In the genomic region with DNA sequence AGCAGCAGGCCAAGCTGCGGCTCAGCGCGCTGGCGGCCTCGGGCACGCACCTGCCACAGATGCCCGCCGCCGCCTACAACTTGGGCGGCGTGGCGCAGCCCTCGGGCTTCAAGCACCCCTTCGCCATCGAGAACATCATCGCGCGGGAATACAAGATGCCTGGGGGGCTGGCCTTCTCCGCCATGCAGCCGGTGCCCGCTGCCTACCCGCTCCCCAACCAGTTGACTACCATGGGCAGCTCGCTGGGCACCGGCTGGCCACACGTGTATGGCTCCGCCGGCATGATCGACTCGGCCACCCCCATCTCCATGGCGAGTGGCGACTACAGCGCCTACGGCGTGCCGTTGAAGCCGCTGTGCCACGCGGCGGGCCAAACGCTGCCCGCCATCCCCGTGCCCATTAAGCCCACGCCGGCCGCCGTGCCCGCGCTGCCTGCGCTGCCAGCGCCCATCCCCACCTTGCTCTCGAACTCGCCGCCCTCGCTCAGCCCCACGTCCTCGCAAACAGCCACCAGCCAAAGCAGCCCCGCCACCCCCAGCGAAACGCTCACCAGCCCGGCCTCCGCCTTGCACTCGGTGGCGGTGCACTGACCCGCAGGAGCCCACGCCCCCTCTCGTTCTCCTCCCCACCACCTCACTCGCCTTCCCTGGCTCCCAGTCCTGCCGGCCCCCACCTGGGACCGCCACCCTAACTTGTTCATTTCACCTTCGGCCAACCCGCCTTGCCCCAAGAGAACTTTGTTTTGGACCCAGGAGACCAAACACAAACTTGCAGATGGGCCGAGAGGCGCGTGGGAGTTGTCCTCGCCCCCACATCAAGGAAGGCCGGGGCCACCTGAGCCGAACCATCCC, we compare ENCODE assay signal across 8 cellular contexts. TPM values are rescaled to one million over a fixed set of nuclear protein-coding genes. Genes with fewer than 3 reads are reported as not detected.
A peak's percentile ranks its signal among the peaks of the same experiment; 100 is the strongest.
DNase-seq lines count a peak whose midpoint lies in the region; ATAC-seq, FAIRE-seq and TF ChIP-seq lines count a peak whose summit lies in the region.

No MANE protein-coding gene starts in this region.

- WGBS in small intestine, 3 donors: 1 to 3% (median 2%) methylated on average over 76 to 77 of the region's 77 CpGs
- WGBS in aorta, 2 donors: 0 to 3% methylated on average over 62 to 77 of the region's 77 CpGs

- no peaks in the 10 kb centered on the region for H3K36me3 ChIP-seq in small intestine (ENCODE audit: control insufficient read depth in 2 of 2, insufficient read depth in 2 of 2, low read length in 2 of 2)
- H3K36me3 ChIP-seq in aorta (ENCODE audit: control insufficient read depth in 1 of 2, insufficient read depth in 2 of 2, low read length in 1 of 2): no peaks in the 10 kb centered on the region

- intact Hi-C loops in aorta (cut with DNase I): no loop called here

- ATAC-seq in SK-N-SH treated with all-trans-retinoic acid at 6 μM for 48 hours (peak; percentile 15; the same call in 1 of the 3 replicates), foreskin keratinocyte (peak; percentile 12), aorta (ENCODE audit: low FRiP score) (no peak), HG02852 (IDR thresholded peaks at IDR 0.05; ENCODE audit: unreplicated experiment) (no peak)

- H3K4me1 ChIP-seq in foreskin keratinocyte (no peaks in the 10 kb centered on the region), small intestine (ENCODE audit: control insufficient read depth in 2 of 2, insufficient read depth in 1 of 2, low read depth in 1 of 2, low read length in 1 of 2) (peaks cover 0 to 10% of the 10 kb centered on the region in 2 donors), aorta (ENCODE audit: control insufficient read depth in 1 of 2, insufficient read depth in 2 of 2, low read length in 2 of 2) (no peaks in the 10 kb centered on the region)

- no peak for FAIRE-seq in small intestine (lab: Jason Lieb, UNC)

- no peak for TF ChIP-seq CTCF in foreskin keratinocyte (conservative IDR thresholded peaks at IDR 0.05)

- H3K27me3 ChIP-seq in foreskin keratinocyte (peaks cover 100% of the 10 kb centered on the region), small intestine (ENCODE audit: control insufficient read depth in 2 of 2, insufficient read depth in 2 of 2, low read length in 2 of 2) (peaks cover 14 to 54% of the 10 kb centered on the region in 2 donors), aorta (ENCODE audit: control insufficient read depth in 1 of 2, insufficient read depth in 2 of 2, low read length in 1 of 2) (peaks cover 0 to 2% of the 10 kb centered on the region in 2 donors)

- H3K9me3 ChIP-seq in small intestine (ENCODE audit: control insufficient read depth, low read depth) (no peaks in the 10 kb centered on the region), aorta (ENCODE audit: control insufficient read depth, low read length) (no peaks in the 10 kb centered on the region)

- DNase-seq in NCI-H146 (lab: John Stamatoyannopoulos, UW) (peak; percentile 24), NCI-H146 treated with DMSO at 0.1 percent for 48 hours (lab: John Stamatoyannopoulos, UW; ENCODE audit: unreplicated experiment) (no peak), foreskin keratinocyte (no peak), small intestine (no peak), aorta (no peak), hypothalamus (lab: John Stamatoyannopoulos, UW) (no peak)

- H3K27ac ChIP-seq in foreskin keratinocyte (no peak overlapping the region), small intestine (ENCODE audit: low read depth in 1 of 2, low read length in 1 of 2) (no peak overlapping the region), aorta (ENCODE audit: low read depth in 1 of 2, low read length in 2 of 2) (no peak overlapping the region)

- H3K4me3 ChIP-seq in small intestine (ENCODE audit: low read depth in 1 of 2, low read length in 2 of 2) (peak overlapping the region; percentile 19 to 75), aorta (ENCODE audit: low read length in 2 of 2) (peak overlapping the region in 1 of 2 donors; percentile 2)

TF ChIP-seq in SK-N-SH treated with all-trans-retinoic acid at 6 μM for 48 hours, 23 proteins besides CTCF, POLR2A, EP300 and RAD21:
- TF ChIP-seq ZFP30 (CRISPR knock-in tag; IDR thresholded peaks at IDR 0.05) (no peak), ARNTL (CRISPR knock-in tag; IDR thresholded peaks at IDR 0.05; ENCODE audit: borderline replicate concordance, low read depth) (no peak), RARB (CRISPR knock-in tag; IDR thresholded peaks at IDR 0.05) (no peak)
- TF ChIP-seq, protein P1, sequence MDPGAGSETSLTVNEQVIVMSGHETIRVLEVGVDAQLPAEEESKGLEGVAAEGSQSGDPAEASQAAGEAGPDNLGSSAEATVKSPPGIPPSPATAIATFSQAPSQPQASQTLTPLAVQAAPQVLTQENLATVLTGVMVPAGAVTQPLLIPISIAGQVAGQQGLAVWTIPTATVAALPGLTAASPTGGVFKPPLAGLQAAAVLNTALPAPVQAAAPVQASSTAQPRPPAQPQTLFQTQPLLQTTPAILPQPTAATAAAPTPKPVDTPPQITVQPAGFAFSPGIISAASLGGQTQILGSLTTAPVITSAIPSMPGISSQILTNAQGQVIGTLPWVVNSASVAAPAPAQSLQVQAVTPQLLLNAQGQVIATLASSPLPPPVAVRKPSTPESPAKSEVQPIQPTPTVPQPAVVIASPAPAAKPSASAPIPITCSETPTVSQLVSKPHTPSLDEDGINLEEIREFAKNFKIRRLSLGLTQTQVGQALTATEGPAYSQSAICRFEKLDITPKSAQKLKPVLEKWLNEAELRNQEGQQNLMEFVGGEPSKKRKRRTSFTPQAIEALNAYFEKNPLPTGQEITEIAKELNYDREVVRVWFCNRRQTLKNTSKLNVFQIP (CRISPR knock-in tag; IDR thresholded peaks at IDR 0.05; ENCODE audit: borderline replicate concordance, low read depth): no peak
- TF ChIP-seq, protein P2, sequence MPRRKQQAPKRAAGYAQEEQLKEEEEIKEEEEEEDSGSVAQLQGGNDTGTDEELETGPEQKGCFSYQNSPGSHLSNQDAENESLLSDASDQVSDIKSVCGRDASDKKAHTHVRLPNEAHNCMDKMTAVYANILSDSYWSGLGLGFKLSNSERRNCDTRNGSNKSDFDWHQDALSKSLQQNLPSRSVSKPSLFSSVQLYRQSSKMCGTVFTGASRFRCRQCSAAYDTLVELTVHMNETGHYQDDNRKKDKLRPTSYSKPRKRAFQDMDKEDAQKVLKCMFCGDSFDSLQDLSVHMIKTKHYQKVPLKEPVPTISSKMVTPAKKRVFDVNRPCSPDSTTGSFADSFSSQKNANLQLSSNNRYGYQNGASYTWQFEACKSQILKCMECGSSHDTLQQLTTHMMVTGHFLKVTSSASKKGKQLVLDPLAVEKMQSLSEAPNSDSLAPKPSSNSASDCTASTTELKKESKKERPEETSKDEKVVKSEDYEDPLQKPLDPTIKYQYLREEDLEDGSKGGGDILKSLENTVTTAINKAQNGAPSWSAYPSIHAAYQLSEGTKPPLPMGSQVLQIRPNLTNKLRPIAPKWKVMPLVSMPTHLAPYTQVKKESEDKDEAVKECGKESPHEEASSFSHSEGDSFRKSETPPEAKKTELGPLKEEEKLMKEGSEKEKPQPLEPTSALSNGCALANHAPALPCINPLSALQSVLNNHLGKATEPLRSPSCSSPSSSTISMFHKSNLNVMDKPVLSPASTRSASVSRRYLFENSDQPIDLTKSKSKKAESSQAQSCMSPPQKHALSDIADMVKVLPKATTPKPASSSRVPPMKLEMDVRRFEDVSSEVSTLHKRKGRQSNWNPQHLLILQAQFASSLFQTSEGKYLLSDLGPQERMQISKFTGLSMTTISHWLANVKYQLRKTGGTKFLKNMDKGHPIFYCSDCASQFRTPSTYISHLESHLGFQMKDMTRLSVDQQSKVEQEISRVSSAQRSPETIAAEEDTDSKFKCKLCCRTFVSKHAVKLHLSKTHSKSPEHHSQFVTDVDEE (CRISPR knock-in tag; IDR thresholded peaks at IDR 0.05): no peak

RNA-seq across cellular contexts. Expression of a gene that starts 1.5 kb away (rescaled TPM):
- total RNA-seq in foreskin keratinocyte: not detected in 2 replicates
- polyA plus RNA-seq in foreskin keratinocyte: not detected in 2 replicates
- polyA plus RNA-seq in small intestine: not detected
- not detected for total RNA-seq in aorta
- polyA plus RNA-seq in aorta: not detected

Comparison
In these comparisons a context has a peak if more than half of its experiments do, and no peak if none do; other contexts are left out.
1. ATAC-seq: peak in SK-N-SH treated with all-trans-retinoic acid at 6 μM for 48 hours (single experiment) and foreskin keratinocyte (single experiment); none in aorta (single experiment) and HG02852 (single experiment).